9 cellular contexts compared by ENCODE assay signal in the genomic region with DNA sequence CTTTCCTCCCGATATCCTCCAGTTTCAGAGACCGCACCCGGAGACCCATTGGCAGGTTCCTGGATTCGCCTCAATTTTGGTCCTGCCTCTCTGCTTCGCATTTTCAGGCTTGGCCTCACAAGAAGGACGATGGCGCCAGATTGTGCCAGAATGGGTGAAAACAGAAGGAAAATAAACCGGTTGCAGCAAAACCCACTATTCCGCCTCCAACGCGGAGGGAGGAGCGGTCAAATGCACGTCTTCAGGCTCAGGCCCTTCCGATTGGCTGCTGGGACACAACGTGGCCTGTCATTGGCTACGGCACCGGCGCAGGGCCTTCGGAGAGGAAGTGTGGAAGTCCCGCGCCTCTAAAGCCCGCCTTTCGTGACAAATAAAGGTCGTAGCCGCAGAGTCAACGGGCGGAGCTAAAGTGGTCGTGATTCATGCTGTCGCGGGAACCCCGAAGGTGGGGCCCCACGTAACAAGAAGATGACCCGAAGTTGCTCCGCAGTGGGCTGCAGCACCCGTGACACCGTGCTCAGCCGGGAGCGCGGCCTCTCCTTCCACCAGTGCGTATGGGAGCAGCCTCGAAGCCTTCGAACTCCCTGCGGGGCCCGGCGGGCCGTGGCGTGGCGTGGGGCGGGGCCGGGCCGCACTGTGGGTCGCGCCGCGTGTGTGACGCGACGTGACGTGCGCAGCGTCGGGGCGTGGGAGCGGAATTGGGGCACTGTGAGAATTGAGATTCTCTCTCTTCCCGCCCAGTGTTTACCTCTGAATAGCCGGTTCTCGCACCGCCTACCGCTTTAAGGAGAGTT. TPM values are rescaled to one million over a fixed set of nuclear protein-coding genes. Genes with fewer than 3 reads are reported as not detected.
A peak's percentile ranks its signal among the peaks of the same experiment; 100 is the strongest.
DNase-seq lines count a peak whose midpoint lies in the region; ATAC-seq and TF ChIP-seq lines count a peak whose summit lies in the region.
"Had no signal": no experiment of that assay in that cellular context is flagged by ENCODE, and none has a peak within 500 bp of the region (broad histone marks: within the 10 kb centered on the region; RNA-seq: fewer than 3 reads in every experiment).

A gene with protein sequence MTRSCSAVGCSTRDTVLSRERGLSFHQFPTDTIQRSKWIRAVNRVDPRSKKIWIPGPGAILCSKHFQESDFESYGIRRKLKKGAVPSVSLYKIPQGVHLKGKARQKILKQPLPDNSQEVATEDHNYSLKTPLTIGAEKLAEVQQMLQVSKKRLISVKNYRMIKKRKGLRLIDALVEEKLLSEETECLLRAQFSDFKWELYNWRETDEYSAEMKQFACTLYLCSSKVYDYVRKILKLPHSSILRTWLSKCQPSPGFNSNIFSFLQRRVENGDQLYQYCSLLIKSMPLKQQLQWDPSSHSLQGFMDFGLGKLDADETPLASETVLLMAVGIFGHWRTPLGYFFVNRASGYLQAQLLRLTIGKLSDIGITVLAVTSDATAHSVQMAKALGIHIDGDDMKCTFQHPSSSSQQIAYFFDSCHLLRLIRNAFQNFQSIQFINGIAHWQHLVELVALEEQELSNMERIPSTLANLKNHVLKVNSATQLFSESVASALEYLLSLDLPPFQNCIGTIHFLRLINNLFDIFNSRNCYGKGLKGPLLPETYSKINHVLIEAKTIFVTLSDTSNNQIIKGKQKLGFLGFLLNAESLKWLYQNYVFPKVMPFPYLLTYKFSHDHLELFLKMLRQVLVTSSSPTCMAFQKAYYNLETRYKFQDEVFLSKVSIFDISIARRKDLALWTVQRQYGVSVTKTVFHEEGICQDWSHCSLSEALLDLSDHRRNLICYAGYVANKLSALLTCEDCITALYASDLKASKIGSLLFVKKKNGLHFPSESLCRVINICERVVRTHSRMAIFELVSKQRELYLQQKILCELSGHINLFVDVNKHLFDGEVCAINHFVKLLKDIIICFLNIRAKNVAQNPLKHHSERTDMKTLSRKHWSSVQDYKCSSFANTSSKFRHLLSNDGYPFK (plus strand): TSS at position 401 of the 794 bp plus-strand sequence. CDS start 68 bp downstream, at position 469.

- H3K4me3 ChIP-seq in AG10803 (ENCODE audit: low read length) = peak within 1 kb of the TSS; percentile 86

- H3K9me3 Mint-ChIP-seq in activated B cell treated with CpG ODN at 0.5 μM for 24 hours = no peaks in the 10 kb centered on the region
- H3K9me3 Mint-ChIP-seq in central memory CD8-positive, alpha-beta T cell = no peaks in the 10 kb centered on the region
- H3K9me3 Mint-ChIP-seq: T-helper 1 cell treated with Interleukin-12 subunit alpha and Interleukin-12 subunit beta and Interleukin-4 antibody, amounts not matched to agents 30 μg/mL and 1 μg/mL, for 36 hours had no signal

- H3K27ac Mint-ChIP-seq in activated B cell treated with CpG ODN at 0.5 μM for 24 hours = no peak within 1 kb of the TSS
- H3K27ac Mint-ChIP-seq in central memory CD8-positive, alpha-beta T cell (ENCODE audit: low read depth) = no peak within 1 kb of the TSS
- H3K27ac Mint-ChIP-seq: T-helper 1 cell treated with Interleukin-12 subunit alpha and Interleukin-12 subunit beta and Interleukin-4 antibody, amounts not matched to agents 30 μg/mL and 1 μg/mL, for 36 hours had no signal

- CTCF ChIA-PET in activated B cell treated with CpG ODN at 0.5 μM for 24 hours (lab: Charles Lee) = interaction anchor here (1.3 kb wide), 1 partner anchor 11 kb away, joined by 4 read pairs; no protein-coding TSS in a partner anchor

- peaks cover 20% of the 10 kb centered on the region for H3K4me1 Mint-ChIP-seq in activated B cell treated with CpG ODN at 0.5 μM for 24 hours
- H3K4me1 Mint-ChIP-seq in central memory CD8-positive, alpha-beta T cell = peaks cover 11% of the 10 kb centered on the region

- H3K36me3 Mint-ChIP-seq in activated B cell treated with CpG ODN at 0.5 μM for 24 hours (ENCODE audit: low read depth) = peaks cover 19% of the 10 kb centered on the region
- peaks cover 15% of the 10 kb centered on the region for H3K36me3 Mint-ChIP-seq in central memory CD8-positive, alpha-beta T cell (ENCODE audit: insufficient read depth)

- POLR2A ChIA-PET in activated B cell treated with CpG ODN at 0.5 μM for 24 hours (lab: Charles Lee) = interaction anchor here (0.6 to 3.0 kb wide), 11 partner anchors 10 to 555 kb away, joined by 3 to 33 read pairs (median 7); a partner anchor contains a TSS

- H3K27me3 Mint-ChIP-seq in activated B cell treated with CpG ODN at 0.5 μM for 24 hours = no peaks in the 10 kb centered on the region
- H3K27me3 Mint-ChIP-seq in central memory CD8-positive, alpha-beta T cell = no peaks in the 10 kb centered on the region

- peak; percentile 100 for DNase-seq in AG10803 (ENCODE audit: low read depth)
- DNase-seq in NCI-H226 = peak; percentile 98
- peak; percentile 92 for DNase-seq in activated B cell treated with CpG ODN at 0.5 μM for 24 hours
- DNase-seq in central memory CD8-positive, alpha-beta T cell (ENCODE audit: low spot score in 2 of 2) = peak; percentile 91 to 97
- peak; percentile 99 for DNase-seq in inferior parietal cortex (ENCODE audit: extremely low spot score)
- peak; percentile 99 for DNase-seq in smooth muscle cell of the brain vasculature (ENCODE audit: low read depth, low spot score)

- intact Hi-C loops in activated B cell treated with CpG ODN at 0.5 μM for 24 hours (cut with micrococcal nuclease) = loop anchor here (1.0 to 2.0 kb wide), 10 partner anchors 9 to 584 kb away; a partner anchor contains a TSS

- no peak within 1 kb of the TSS for H3K4me3 Mint-ChIP-seq in activated B cell treated with CpG ODN at 0.5 μM for 24 hours
- H3K4me3 Mint-ChIP-seq in central memory CD8-positive, alpha-beta T cell = no peak within 1 kb of the TSS
- H3K4me3 Mint-ChIP-seq: T-helper 1 cell treated with Interleukin-12 subunit alpha and Interleukin-12 subunit beta and Interleukin-4 antibody, amounts not matched to agents 30 μg/mL and 1 μg/mL, for 36 hours had no signal

- peak; percentile 89 for ATAC-seq in GM19025 (IDR thresholded peaks at IDR 0.05; ENCODE audit: low read depth, unreplicated experiment)
- ATAC-seq in HG03196 (IDR thresholded peaks at IDR 0.05; ENCODE audit: unreplicated experiment) = peak; percentile 89
- ATAC-seq in activated B cell treated with CpG ODN at 0.5 μM for 24 hours (ENCODE audit: low read depth) = peak; percentile 90
- ATAC-seq in central memory CD8-positive, alpha-beta T cell (replicated peaks; ENCODE audit: extremely low read depth, poor library complexity, severe bottlenecking) = peak; percentile 90

- TF ChIP-seq CTCF in AG10803 (conservative IDR thresholded peaks at IDR 0.05; ENCODE audit: low read length) (no peak), activated B cell treated with CpG ODN at 0.5 μM for 24 hours (IDR thresholded peaks at IDR 0.05) (no peak)

RNA-seq across cellular contexts. Expression of the gene that starts here (rescaled TPM):
- total RNA-seq in activated B cell treated with CpG ODN at 0.5 μM for 24 hours = 2.1 and 3.1 TPM in 2 replicates

Comparison
In these comparisons a context has a peak if more than half of its experiments do, and no peak if none do; other contexts are left out.
1. Peak in every context shown above with its lines: DNase-seq, ATAC-seq and H3K4me3 ChIP-seq.